Comparison of ENCODE assay signal across 19 cellular contexts in genomic region chr14:91931478-91932088, GRCh38.
"Had no signal": no experiment of that assay in that cellular context is flagged by ENCODE, and none has a peak within 500 bp of the region (broad histone marks: within the 10 kb centered on the region; RNA-seq: fewer than 3 reads in every experiment).

No MANE protein-coding gene starts in this region.

- H3K9me3 ChIP-seq: gastrocnemius medialis, lower lobe of right lung, SJSA1, upper lobe of right lung had no signal

- H3K4me1 ChIP-seq: gastrocnemius medialis, SJSA1 had no signal

- H3K27me3 Mint-ChIP-seq: activated CD4-positive, alpha-beta T cell treated with anti-CD3 and anti-CD28 coated beads, Interleukin-2, amount 10 ng/mL, durations not matched to agents 7 days and 5 days; stimulated activated naive CD8-positive, alpha-beta T cell treated with anti-CD3 and anti-CD28 coated beads, Interleukin-15, amount 100 ng/mL, for 72 hours had no signal

- H3K4me1 Mint-ChIP-seq: activated CD4-positive, alpha-beta T cell treated with anti-CD3 and anti-CD28 coated beads, Interleukin-2, amount 10 ng/mL, durations not matched to agents 7 days and 5 days; natural killer cell; stimulated activated naive CD8-positive, alpha-beta T cell treated with anti-CD3 and anti-CD28 coated beads, Interleukin-15, amount 100 ng/mL, for 72 hours had no signal

- DNase-seq: activated CD4-positive, alpha-beta T cell treated with anti-CD3 and anti-CD28 coated beads, Interleukin-2, amount 10 ng/mL, durations not matched to agents 7 days and 5 days; activated CD8-positive, alpha-beta memory T cell treated with anti-CD3 and anti-CD28 coated beads, Interleukin-2, amount 50 U/mL, for 4 hours; activated CD8-positive, alpha-beta T cell treated with anti-CD3 and anti-CD28 coated beads, Interleukin-2, amount 10 ng/mL, durations not matched to agents 7 days and 5 days; activated effector memory CD4-positive, alpha-beta T cell treated with Interleukin-2 at 50 U/mL for 16 hours; activated naive CD4-positive, alpha-beta T cell treated with anti-CD3 and anti-CD28 coated beads, Interleukin-2, amount 50 U/mL, for 16 hours; activated T-cell treated with anti-CD3 and anti-CD28 coated beads, Interleukin-2, amount 50 U/mL, for 48 hours; erythroblast; gastrocnemius medialis; lower lobe of right lung; natural killer cell; posterior cingulate gyrus; retina; stimulated activated CD4-positive, alpha-beta T cell treated with anti-CD3 and anti-CD28 coated beads, Interleukin-4, amount 100 ng/mL, for 1 hour; stimulated activated naive CD8-positive, alpha-beta T cell treated with anti-CD3 and anti-CD28 coated beads, Interleukin-15, amount 100 ng/mL, for 72 hours; upper lobe of right lung had no signal

- H3K36me3 ChIP-seq: gastrocnemius medialis, SJSA1 had no signal

- H3K27ac ChIP-seq: gastrocnemius medialis, lower lobe of right lung, SJSA1, upper lobe of right lung had no signal

- H3K4me3 Mint-ChIP-seq: activated CD4-positive, alpha-beta T cell treated with anti-CD3 and anti-CD28 coated beads, Interleukin-2, amount 10 ng/mL, durations not matched to agents 7 days and 5 days; activated CD8-positive, alpha-beta T cell treated with anti-CD3 and anti-CD28 coated beads, Interleukin-2, amount 10 ng/mL, durations not matched to agents 7 days and 5 days; natural killer cell; stimulated activated naive CD8-positive, alpha-beta T cell treated with anti-CD3 and anti-CD28 coated beads, Interleukin-15, amount 100 ng/mL, for 72 hours; T-helper 1 cell treated with Interleukin-12 subunit alpha and Interleukin-12 subunit beta and Interleukin-4 antibody, amounts not matched to agents 30 μg/mL and 1 μg/mL, for 36 hours had no signal

- H3K9me3 Mint-ChIP-seq: activated CD4-positive, alpha-beta T cell treated with anti-CD3 and anti-CD28 coated beads, Interleukin-2, amount 10 ng/mL, durations not matched to agents 7 days and 5 days; natural killer cell; stimulated activated naive CD8-positive, alpha-beta T cell treated with anti-CD3 and anti-CD28 coated beads, Interleukin-15, amount 100 ng/mL, for 72 hours; T-helper 1 cell treated with Interleukin-12 subunit alpha and Interleukin-12 subunit beta and Interleukin-4 antibody, amounts not matched to agents 30 μg/mL and 1 μg/mL, for 36 hours had no signal

- H3K4me3 ChIP-seq: gastrocnemius medialis, lower lobe of right lung, SJSA1, skin epidermis, upper lobe of right lung had no signal

- H3K27ac Mint-ChIP-seq: activated CD4-positive, alpha-beta T cell treated with anti-CD3 and anti-CD28 coated beads, Interleukin-2, amount 10 ng/mL, durations not matched to agents 7 days and 5 days; activated CD8-positive, alpha-beta T cell treated with anti-CD3 and anti-CD28 coated beads, Interleukin-2, amount 10 ng/mL, durations not matched to agents 7 days and 5 days; natural killer cell; stimulated activated naive CD8-positive, alpha-beta T cell treated with anti-CD3 and anti-CD28 coated beads, Interleukin-15, amount 100 ng/mL, for 72 hours; T-helper 1 cell treated with Interleukin-12 subunit alpha and Interleukin-12 subunit beta and Interleukin-4 antibody, amounts not matched to agents 30 μg/mL and 1 μg/mL, for 36 hours had no signal

- ATAC-seq: activated CD4-positive, CD25-positive, alpha-beta regulatory T cell treated with anti-CD3 and anti-CD28 coated beads, Interleukin-2, amount 50 U/mL, for 24 hours; activated CD8-positive, alpha-beta T cell treated with anti-CD3 and anti-CD28 coated beads, Interleukin-2, amount 10 ng/mL, durations not matched to agents 7 days and 5 days; gastrocnemius medialis; lower lobe of right lung; natural killer cell; stimulated activated naive CD8-positive, alpha-beta T cell treated with anti-CD3 and anti-CD28 coated beads, Interleukin-15, amount 100 ng/mL, for 72 hours; upper lobe of right lung had no signal

- H3K27me3 ChIP-seq: gastrocnemius medialis, SJSA1, upper lobe of right lung had no signal

- H3K36me3 Mint-ChIP-seq: natural killer cell had no signal
